13 cellular contexts compared by ENCODE assay signal in genomic region chr1:204478921-204479320, GRCh38. TPM values are rescaled to one million over a fixed set of nuclear protein-coding genes. Genes with fewer than 3 reads are reported as not detected.
A peak's percentile ranks its signal among the peaks of the same experiment; 100 is the strongest.
DNase-seq lines count a peak whose midpoint lies in the region; ATAC-seq and TF ChIP-seq lines count a peak whose summit lies in the region.
"Had no signal": no experiment of that assay in that cellular context is flagged by ENCODE, and none has a peak within 500 bp of the region (broad histone marks: within the 10 kb centered on the region; RNA-seq: fewer than 3 reads in every experiment).

No MANE protein-coding gene starts in this region.

- no peak for TF ChIP-seq EP300 in stomach (IDR thresholded peaks at IDR 0.05)

- peaks cover 51 to 65% of the 10 kb centered on the region in 2 experiments for H3K4me1 ChIP-seq in HCT116 (ENCODE audit: control insufficient read depth in 1 of 2, insufficient read depth in 2 of 2, low read length in 2 of 2)
- H3K4me1 ChIP-seq in ascending aorta, result peaks cover 28 to 62% of the 10 kb centered on the region in 2 donors
- H3K4me1 ChIP-seq in stomach, result peaks cover 63 to 85% (median 78%) of the 10 kb centered on the region in 4 donors

- TF ChIP-seq CTCF in HCT116 (IDR thresholded peaks at IDR 0.05 in 2 of 3, conservative IDR thresholded peaks at IDR 0.05 in 1 of 3; ENCODE audit: borderline replicate concordance in 1 of 3, insufficient read depth in 1 of 3, low read depth in 2 of 3, low read length in 2 of 3), result no peak
- no peak for TF ChIP-seq CTCF in ascending aorta (IDR thresholded peaks at IDR 0.05)
- no peak for TF ChIP-seq CTCF in stomach (IDR thresholded peaks at IDR 0.05)

- no TSS peak for BruUV-seq in HCT116 (replicated peaks; lab: Mats Ljungman, UMichigan)

- no peaks in the 10 kb centered on the region for H3K9me3 Mint-ChIP-seq in memory B cell
- H3K9me3 Mint-ChIP-seq in T-helper 2 cell treated with Interferon-gamma antibody and Interleukin-4, amounts not matched to agents 5 μg/mL and 100 μg/mL, for 36 hours, result no peaks in the 10 kb centered on the region
- H3K9me3 Mint-ChIP-seq: activated naive CD4-positive, alpha-beta T cell treated with anti-CD3 and anti-CD28 coated beads, Interleukin-2, amount 50 U/mL, for 72 hours had no signal

- no peaks in the 10 kb centered on the region for H3K79me2 ChIP-seq in HCT116 (ENCODE audit: insufficient read depth, low read length)

- H3K4me3 Mint-ChIP-seq in memory B cell, result no peak overlapping the region
- no peak overlapping the region for H3K4me3 Mint-ChIP-seq in T-helper 2 cell treated with Interferon-gamma antibody and Interleukin-4, amounts not matched to agents 5 μg/mL and 100 μg/mL, for 36 hours

- H3K27ac ChIP-seq in HCT116 (ENCODE audit: low read depth, low read length) (peak overlapping the region; percentile 33; the same call in 1 of the 2 replicates), ascending aorta (peak overlapping the region; percentile 59 to 69), stomach (peak overlapping the region; percentile 41 to 76 (median 47))
- H3K27ac ChIP-seq: psoas muscle had no signal

- 42 to 58% (median 52%) methylated on average over 2 of the region's 2 CpGs for WGBS in stomach, 5 donors

- intact Hi-C loops in HCT116 (cut with micrococcal nuclease), result no loop called here
- intact Hi-C loops in ascending aorta (cut with DNase I), result no loop called here
- intact Hi-C loops in stomach (cut with DNase I; ENCODE audit: low total_unique reads), result no loop called here

- peak overlapping the region in 1 of 2 experiments; percentile 40; a peak in 1 of 4 replicates for H3K4me3 ChIP-seq in HCT116 (replicated peaks in 1 of 2; ENCODE audit: low read depth in 1 of 2, low read length in 2 of 2)
- no peak overlapping the region for H3K4me3 ChIP-seq in ascending aorta
- H3K4me3 ChIP-seq in stomach, result peak overlapping the region in 1 of 4 donors; percentile 10
- H3K4me3 ChIP-seq: psoas muscle had no signal

- POLR2A ChIA-PET in HCT116 (lab: Charles Lee), result interaction anchor here (1.4 kb wide), 1 partner anchor 9 kb away, joined by 5 read pairs; no protein-coding TSS in a partner anchor

- H3K36me3 ChIP-seq in HCT116 (ENCODE audit: control insufficient read depth in 1 of 2, insufficient read depth in 2 of 2, low read length in 2 of 2) (no peaks in the 10 kb centered on the region), ascending aorta (no peaks in the 10 kb centered on the region), stomach (no peaks in the 10 kb centered on the region)

- no peaks in the 10 kb centered on the region for H3K9me3 ChIP-seq in HCT116 (ENCODE audit: control insufficient read depth in 1 of 2, insufficient read depth in 1 of 2, low read depth in 1 of 2, low read length in 2 of 2)
- H3K9me3 ChIP-seq in ascending aorta, result no peaks in the 10 kb centered on the region
- H3K9me3 ChIP-seq in stomach, result no peaks in the 10 kb centered on the region
- H3K9me3 ChIP-seq: psoas muscle had no signal

- peaks cover 21% of the 10 kb centered on the region for H3K36me3 Mint-ChIP-seq in memory B cell
- H3K36me3 Mint-ChIP-seq in T-helper 2 cell treated with Interferon-gamma antibody and Interleukin-4, amounts not matched to agents 5 μg/mL and 100 μg/mL, for 36 hours (ENCODE audit: low read depth), result no peaks in the 10 kb centered on the region

- H3K27me3 Mint-ChIP-seq in memory B cell, result no peaks in the 10 kb centered on the region
- no peaks in the 10 kb centered on the region for H3K27me3 Mint-ChIP-seq in T-helper 2 cell treated with Interferon-gamma antibody and Interleukin-4, amounts not matched to agents 5 μg/mL and 100 μg/mL, for 36 hours (ENCODE audit: low read depth)

- peak overlapping the region; percentile 31 for H3K9ac ChIP-seq in HCT116 (ENCODE audit: low read length)

- H4K20me1 ChIP-seq in HCT116 (ENCODE audit: insufficient read depth), result no peaks in the 10 kb centered on the region

- peak overlapping the region; percentile 72 for H3K4me2 ChIP-seq in HCT116 (ENCODE audit: low read length)

- H2AFZ ChIP-seq in HCT116 (ENCODE audit: low read depth, low read length, poor library complexity, severe bottlenecking), result no peak overlapping the region

- no peaks in the 10 kb centered on the region for H3K9me2 ChIP-seq in HCT116 (ENCODE audit: insufficient read depth)

- H3K27me3 ChIP-seq in HCT116 (ENCODE audit: insufficient read depth, low read length), result no peaks in the 10 kb centered on the region
- no peaks in the 10 kb centered on the region for H3K27me3 ChIP-seq in ascending aorta
- H3K27me3 ChIP-seq in stomach, result no peaks in the 10 kb centered on the region

- RAD21 ChIA-PET in HCT116 (lab: Charles Lee; ENCODE audit: low non-redundant PET in 1 of 2, low total read pairs in 2 of 2, uncharacterized antibody in 2 of 2, unreplicated experiment in 2 of 2), result interaction anchor here in 1 of 2 experiments (1.5 kb wide), 1 partner anchor 16 kb away, joined by 5 read pairs; the partner anchor contains the start of gene PIK3C2B

- CTCF ChIA-PET in HCT116 (lab: Charles Lee), result interaction anchor here (1.0 to 2.5 kb wide), 5 partner anchors 8 to 80 kb away, joined by 3 to 16 read pairs (median 10); partner anchors contain the start of gene PIK3C2B

- TF ChIP-seq RAD21 in HCT116 (IDR thresholded peaks at IDR 0.05; ENCODE audit: low read depth), result no peak

- peaks cover 84% of the 10 kb centered on the region for H3K4me1 Mint-ChIP-seq in memory B cell
- peaks cover 9% of the 10 kb centered on the region for H3K4me1 Mint-ChIP-seq in T-helper 2 cell treated with Interferon-gamma antibody and Interleukin-4, amounts not matched to agents 5 μg/mL and 100 μg/mL, for 36 hours (ENCODE audit: low read depth)

- DNase-seq in HCT116 (ENCODE audit: low read depth, low spot score) (no peak), ascending aorta (ENCODE audit: low spot score in 2 of 2) (no peak), memory B cell (ENCODE audit: low spot score in 2 of 2) (no peak), stomach (no peak), DMS53 treated with DMSO at 0.1 percent for 48 hours (lab: John Stamatoyannopoulos, UW; ENCODE audit: unreplicated experiment) (no peak)
- no peak for DNase-seq in T-helper 2 cell treated with Interferon-gamma antibody and Interleukin-4, amounts not matched to agents 5 μg/mL and 100 μg/mL, for 36 hours (ENCODE audit: low spot score)
- DNase-seq: activated CD4-positive, CD25-positive, alpha-beta regulatory T cell; NCI-H2081 treated with DMSO at 0.1 percent for 48 hours; NCI-H774; psoas muscle had no signal

- no peak for ATAC-seq in HCT116
- no peak for ATAC-seq in memory B cell (ENCODE audit: low read depth)
- no peak for ATAC-seq in GM21423 (IDR thresholded peaks at IDR 0.05; ENCODE audit: unreplicated experiment)
- no peak for ATAC-seq in HG02852 (IDR thresholded peaks at IDR 0.05; ENCODE audit: unreplicated experiment)
- ATAC-seq: activated naive CD4-positive, alpha-beta T cell treated with anti-CD3 and anti-CD28 coated beads, Interleukin-2, amount 50 U/mL, for 72 hours had no signal

- peak overlapping the region; percentile 66 for H3K27ac Mint-ChIP-seq in memory B cell
- no peak overlapping the region for H3K27ac Mint-ChIP-seq in T-helper 2 cell treated with Interferon-gamma antibody and Interleukin-4, amounts not matched to agents 5 μg/mL and 100 μg/mL, for 36 hours

- no peak for TF ChIP-seq POLR2A in HCT116 (IDR thresholded peaks at IDR 0.05; ENCODE audit: borderline replicate concordance, extremely low read depth, insufficient read depth, insufficient read length)
- TF ChIP-seq POLR2A in stomach (IDR thresholded peaks at IDR 0.05), result no peak

TF ChIP-seq in HCT116, 20 proteins besides CTCF, POLR2A, EP300 and RAD21 (continues in another document):
- TF ChIP-seq SIN3A (IDR thresholded peaks at IDR 0.05; ENCODE audit: low read depth) (no peak), MAX (IDR thresholded peaks at IDR 0.05) (no peak), CBX3 (IDR thresholded peaks at IDR 0.05; ENCODE audit: low read depth) (no peak), CEBPB (IDR thresholded peaks at IDR 0.05; ENCODE audit: low read depth) (no peak), ZBTB33 (IDR thresholded peaks at IDR 0.05; ENCODE audit: extremely low read depth, insufficient replicate concordance, low read length) (no peak), JUND (IDR thresholded peaks at IDR 0.05) (no peak), EGR1 (IDR thresholded peaks at IDR 0.05; ENCODE audit: low read depth) (no peak), EZH2phosphoT487 (IDR thresholded peaks at IDR 0.05; ENCODE audit: borderline replicate concordance) (no peak), EZH2 (IDR thresholded peaks at IDR 0.05) (no peak), ATF3 (IDR thresholded peaks at IDR 0.05) (no peak), SRF (IDR thresholded peaks at IDR 0.05; ENCODE audit: low read depth) (no peak), POLR2AphosphoS5 (IDR thresholded peaks at IDR 0.05; ENCODE audit: low read depth, low read length) (no peak), SP1 (IDR thresholded peaks at IDR 0.05; ENCODE audit: low read depth) (no peak)

RNA-seq across cellular contexts. Expression of gene PIK3C2B, which starts 15.7 kb away (rescaled TPM):
- total RNA-seq in HCT116 (2021; ENCODE audit: unreplicated experiment) (17.4 TPM), ascending aorta (129 TPM), stomach (100 to 1,000 TPM in 2 of 5 donors, 10 to 100 TPM in 3; 16.1 to 129 (median 65.3) TPM)
- 6.9 and 8.9 TPM in 2 replicates for polyA plus RNA-seq in HCT116 (2012)
- polyA plus RNA-seq in stomach, result 1 to 10 TPM; 4.1 to 5.5 (median 5.0) TPM

RNA-seq across cellular contexts. Expression of gene MDM4, which starts 37.3 kb away (rescaled TPM):
- total RNA-seq in HCT116 (2021; ENCODE audit: unreplicated experiment), result 79.5 TPM
- polyA plus RNA-seq in HCT116 (2012), result 12.9 and 14.7 TPM in 2 replicates
- total RNA-seq in ascending aorta, result 9.9 TPM
- 100 to 1,000 TPM in 3 of 5 donors, 10 to 100 TPM in 2; 25.8 to 265 (median 118) TPM for total RNA-seq in stomach
- polyA plus RNA-seq in stomach, result 1 to 10 TPM; 2.3 to 7.7 (median 2.9) TPM
